33 cellular contexts compared by ENCODE assay signal in genomic region chr7:67573639-67574038, GRCh38.
"Had no signal": no experiment of that assay in that cellular context is flagged by ENCODE, and none has a peak within 500 bp of the region (broad histone marks: within the 10 kb centered on the region; RNA-seq: fewer than 3 reads in every experiment).

No MANE protein-coding gene starts in this region.

- ATAC-seq: activated CD8-positive, alpha-beta T cell treated with anti-CD3 and anti-CD28 coated beads for 36 hours; activated naive CD4-positive, alpha-beta T cell treated with anti-CD3 and anti-CD28 coated beads, Interleukin-2, amount 50 U/mL, for 72 hours; activated T-cell treated with anti-CD3 and anti-CD28 coated beads, Interleukin-2, amount 50 U/mL, for 4 hours; activated T-cell treated with anti-CD3 and anti-CD28 coated beads, Interleukin-2, amount 50 U/mL, for 72 hours; activated T-helper 17 cell treated with anti-CD3 and anti-CD28 coated beads, Interleukin-2, amount 50 U/mL, for 72 hours; body of pancreas had no signal

- H3K27me3 ChIP-seq: body of pancreas, brain microvascular endothelial cell, breast epithelium had no signal

- H3K36me3 ChIP-seq: adrenal gland, brain microvascular endothelial cell, breast epithelium had no signal

- DNase-seq: activated B cell treated with CpG ODN at 0.5 μM for 24 hours; activated CD4-positive, alpha-beta memory T cell treated with anti-CD3 and anti-CD28 coated beads for 36 hours; activated CD4-positive, alpha-beta T cell treated with anti-CD3 and anti-CD28 coated beads for 4 hours; activated CD4-positive, alpha-beta T cell treated with anti-CD3 and anti-CD28 coated beads, Interleukin-2, amount 10 ng/mL, durations not matched to agents 24 days and 14 days; activated CD4-positive, alpha-beta T cell treated with anti-CD3 and anti-CD28 coated beads, Interleukin-2, amount 50 U/mL, for 1 hour; activated CD4-positive, alpha-beta T cell treated with anti-CD3 and anti-CD28 coated beads, Interleukin-2, amount 50 U/mL, for 4 hours; activated CD4-positive, CD25-positive, alpha-beta regulatory T cell treated with anti-CD3 and anti-CD28 coated beads, Interleukin-2, amount 50 U/mL, for 72 hours; activated CD8-positive, alpha-beta memory T cell treated with anti-CD3 and anti-CD28 coated beads, Interleukin-2, amount 50 U/mL, for 4 hours; activated CD8-positive, alpha-beta T cell treated with anti-CD3 and anti-CD28 coated beads for 36 hours; activated effector memory CD4-positive, alpha-beta T cell treated with anti-CD3 and anti-CD28 coated beads, Interleukin-2, amount 50 U/mL, for 16 hours; activated gamma-delta T cell treated with Interleukin-2 at 50 U/mL for 16 hours; activated naive CD4-positive, alpha-beta T cell; activated naive CD4-positive, alpha-beta T cell treated with anti-CD3 and anti-CD28 coated beads for 36 hours; activated naive CD4-positive, alpha-beta T cell treated with anti-CD3 and anti-CD28 coated beads, Interleukin-2, amount 50 U/mL, for 16 hours; activated naive CD8-positive, alpha-beta T cell treated with anti-CD3 and anti-CD28 coated beads for 36 hours; activated T-cell treated with anti-CD3 and anti-CD28 coated beads for 4 hours; activated T-cell treated with anti-CD3 and anti-CD28 coated beads, Interleukin-2, amount 50 U/mL, for 1 hour; activated T-cell treated with anti-CD3 and anti-CD28 coated beads, Interleukin-2, amount 50 U/mL, for 4 hours; activated T-cell treated with anti-CD3 and anti-CD28 coated beads, Interleukin-2, amount 50 U/mL, for 72 hours; adrenal gland; amniotic stem cell; aorta; body of pancreas; brain microvascular endothelial cell; central memory CD4-positive, alpha-beta T cell; T-helper 2 cell; T-helper 9 cell had no signal

- H3K9me3 ChIP-seq: adrenal gland, body of pancreas, breast epithelium had no signal

- FAIRE-seq: astrocyte, TTC549 had no signal

- H3K27ac ChIP-seq: adrenal gland, body of pancreas, brain microvascular endothelial cell, breast epithelium, VCaP had no signal

- H3K4me3 ChIP-seq: adrenal gland, body of pancreas, breast epithelium had no signal

- H3K4me1 ChIP-seq: adrenal gland, body of pancreas, breast epithelium had no signal
